ENCODE assay signal across 2 cellular contexts in genomic region chr14:20628063-20628854, GRCh38.
TF ChIP-seq lines count a peak whose summit lies in the region.

No MANE protein-coding gene starts in this region.

TF ChIP-seq in HEK293, 187 proteins besides CTCF, POLR2A, EP300 and RAD21:
- TF ChIP-seq ZBTB17 (tag by site-specific recombination; IDR thresholded peaks at IDR 0.05) (peak; percentile 78), ZNF544 (tag by site-specific recombination; IDR thresholded peaks at IDR 0.05) (no peak), ZNF274 (IDR thresholded peaks at IDR 0.05; ENCODE audit: low read length) (no peak), ZNF274 (tag by site-specific recombination; IDR thresholded peaks at IDR 0.05; ENCODE audit: borderline replicate concordance) (no peak), KLF16 (tag by site-specific recombination; IDR thresholded peaks at IDR 0.05) (no peak), ZBTB48 (tag by site-specific recombination; IDR thresholded peaks at IDR 0.05) (0 out of 2 replicates have a peak, but pooled peaks have one; percentile 19), ZNF423 (tag by site-specific recombination; IDR thresholded peaks at IDR 0.05) (no peak), FEZF1 (tag by site-specific recombination; IDR thresholded peaks at IDR 0.05) (peak; percentile 42), ZNF341 (tag by site-specific recombination; IDR thresholded peaks at IDR 0.05; ENCODE audit: low read depth) (peak; percentile 70; the same call in 1 of the 2 replicates), ZNF645 (tag by site-specific recombination; IDR thresholded peaks at IDR 0.05) (no peak), KLF7 (tag by site-specific recombination; IDR thresholded peaks at IDR 0.05; ENCODE audit: borderline replicate concordance) (no peak), ZNF302 (tag by site-specific recombination; IDR thresholded peaks at IDR 0.05; ENCODE audit: low read depth) (no peak), BCL6B (tag by site-specific recombination; IDR thresholded peaks at IDR 0.05) (no peak), ZNF521 (tag by site-specific recombination; IDR thresholded peaks at IDR 0.05) (no peak), PATZ1 (tag by site-specific recombination; IDR thresholded peaks at IDR 0.05) (0 out of 2 replicates have a peak, but pooled peaks have one; percentile 12), PRDM1 (tag by site-specific recombination; IDR thresholded peaks at IDR 0.05) (no peak)
TF ChIP-seq in HEK293: peak in this region for 5.

TF ChIP-seq in H1, 55 proteins besides CTCF, POLR2A, EP300 and RAD21:
- TF ChIP-seq CHD2 (IDR thresholded peaks at IDR 0.05; ENCODE audit: low read length) (no peak), ZNF274 (IDR thresholded peaks at IDR 0.05; ENCODE audit: borderline replicate concordance, extremely low read depth, low read length) (no peak), SP4 (IDR thresholded peaks at IDR 0.05; ENCODE audit: low read length) (no peak), SP1 (IDR thresholded peaks at IDR 0.05; ENCODE audit: low read depth, low read length) (no peak), YY1 (IDR thresholded peaks at IDR 0.05; ENCODE audit: low read depth, low read length) (0 out of 2 replicates have a peak, but pooled peaks have one; percentile 14), BCL11A (IDR thresholded peaks at IDR 0.05; ENCODE audit: low read depth in 2 of 2, low read length in 2 of 2) (no peak), KDM4A (IDR thresholded peaks at IDR 0.05; ENCODE audit: low read depth, low read length, severe bottlenecking) (no peak), SP2 (IDR thresholded peaks at IDR 0.05; ENCODE audit: low read length) (no peak), KDM1A (IDR thresholded peaks at IDR 0.05; ENCODE audit: borderline replicate concordance, low read length) (no peak), TEAD4 (IDR thresholded peaks at IDR 0.05; ENCODE audit: low read depth, low read length) (peak; percentile 82), SIX5 (IDR thresholded peaks at IDR 0.05; ENCODE audit: low read depth, low read length) (no peak), SIN3A (conservative IDR thresholded peaks at IDR 0.05 in 1 of 2, IDR thresholded peaks at IDR 0.05 in 1 of 2; ENCODE audit: low read depth in 1 of 2, low read length in 2 of 2) (no peak), ATF2 (IDR thresholded peaks at IDR 0.05; ENCODE audit: low read length) (no peak), TAF7 (optimal IDR thresholded peaks at IDR 0.05; ENCODE audit: borderline replicate concordance, low read depth, low read length) (no peak), ASH2L (IDR thresholded peaks at IDR 0.05; ENCODE audit: low read length) (peak; percentile 32), GABPA (IDR thresholded peaks at IDR 0.05; ENCODE audit: borderline replicate concordance, insufficient read depth, low read length) (no peak), MAFK (IDR thresholded peaks at IDR 0.05; ENCODE audit: low read depth, low read length) (no peak), POU5F1 (IDR thresholded peaks at IDR 0.05; ENCODE audit: low read depth, low read length) (no peak)
